Comparison of ENCODE assay signal across 8 cellular contexts in genomic region chr19:48752511-48753365, GRCh38. TPM values are rescaled to one million over a fixed set of nuclear protein-coding genes. Genes with fewer than 3 reads are reported as not detected.
DNase-seq lines count a peak whose midpoint lies in the region; ATAC-seq, FAIRE-seq and TF ChIP-seq lines count a peak whose summit lies in the region.

FUT1 (minus strand) TSS chr19:48752641; CDS start chr19:48751281, 1,360 bp downstream.

- DNase-seq in DMS79 treated with DMSO at 0.1 percent for 48 hours (lab: John Stamatoyannopoulos, UW) (peak; percentile 92), NCI-H146 treated with DMSO at 0.1 percent for 48 hours (lab: John Stamatoyannopoulos, UW; ENCODE audit: unreplicated experiment) (peak; percentile 95), WERI-Rb-1 (peak; percentile 70), H1 (ENCODE audit: low read depth in 1 of 2, low spot score in 2 of 2) (peak; percentile 61 to 94), mesendoderm (peak; percentile 94), KG1 (lab: John Stamatoyannopoulos, UW) (no peak)

- H3K79me1 ChIP-seq in H1 (ENCODE audit: low read depth, low read length) (peaks cover 14% of the 10 kb centered on the region), mesendoderm (ENCODE audit: low read length) (peaks cover 3% of the 10 kb centered on the region)

- TF ChIP-seq CTCF in WERI-Rb-1 (IDR thresholded peaks at IDR 0.05; ENCODE audit: low read depth, low read length) (no peak), H1 (IDR thresholded peaks at IDR 0.05; ENCODE audit: control extremely low read depth in 1 of 3, insufficient read depth in 1 of 3, low read depth in 1 of 3, low read length in 3 of 3) (peak in 2 of 3 experiments; percentile 14 to 28; a peak in 2 of 4 replicates)

- no peaks in the 10 kb centered on the region for H3K36me3 ChIP-seq in WERI-Rb-1
- H3K36me3 ChIP-seq in H1 (ENCODE audit: control insufficient read depth in 2 of 4, insufficient read depth in 4 of 4, low read length in 3 of 4): peaks cover 11 to 28% (median 15%) of the 10 kb centered on the region in 4 experiments
- H3K36me3 ChIP-seq in mesendoderm (ENCODE audit: control insufficient read depth, insufficient read depth, low read length): peaks cover 2% of the 10 kb centered on the region
- no peaks in the 10 kb centered on the region for H3K36me3 ChIP-seq in urinary bladder (ENCODE audit: insufficient read depth)

- H2BK5ac ChIP-seq in H1 (ENCODE audit: low read depth, low read length): peak within 1 kb of the TSS; percentile 83
- H2BK5ac ChIP-seq in mesendoderm (ENCODE audit: low read length): no peak within 1 kb of the TSS

- CTCF ChIA-PET in H1 (lab: Charles Lee; ENCODE audit: partially characterized antibody): interaction anchor here (1.1 to 2.1 kb wide), 3 partner anchors 14 to 218 kb away, joined by 3 to 8 read pairs (median 4); no protein-coding TSS in a partner anchor

- H3K9me3 ChIP-seq in WERI-Rb-1 (ENCODE audit: severe bottlenecking) (peaks cover 2% of the 10 kb centered on the region), H1 (ENCODE audit: insufficient read depth in 2 of 2, low read depth in 1 of 2, low read length in 1 of 2) (no peaks in the 10 kb centered on the region)

- POLR2A ChIA-PET in H1 (lab: Charles Lee; ENCODE audit: partially characterized antibody): interaction anchor here (0.6 to 2.6 kb wide), 6 partner anchors 11 to 205 kb away, joined by 3 to 21 read pairs (median 5); partner anchors contain the start of gene RASIP1

- H2BK120ac ChIP-seq in H1 (replicated peaks; ENCODE audit: low read depth, low read length): peak within 1 kb of the TSS; percentile 91
- no peak within 1 kb of the TSS for H2BK120ac ChIP-seq in mesendoderm (ENCODE audit: low read depth, low read length)

- peak within 1 kb of the TSS; percentile 80; the same call in 1 of the 2 replicates for H4K8ac ChIP-seq in H1 (ENCODE audit: extremely low read depth, insufficient read depth, low read length)
- H4K8ac ChIP-seq in mesendoderm (ENCODE audit: low read depth, low read length): no peak within 1 kb of the TSS

- peak in 1 of 2 experiments; percentile 54; a peak in 1 of 3 replicates for TF ChIP-seq EP300 in H1 (IDR thresholded peaks at IDR 0.05; ENCODE audit: borderline replicate concordance in 1 of 2, low read depth in 2 of 2, low read length in 2 of 2)

- H2AK5ac ChIP-seq in H1 (ENCODE audit: low read depth, low read length): 0 out of 2 replicates have a peak within 1 kb of the TSS, but pooled peaks have one; percentile 24
- no peak within 1 kb of the TSS for H2AK5ac ChIP-seq in mesendoderm (ENCODE audit: low read length)

- no peak within 1 kb of the TSS for H3K14ac ChIP-seq in H1 (ENCODE audit: insufficient read length)

- H3K18ac ChIP-seq in H1 (ENCODE audit: extremely low read depth, low read length) (peak within 1 kb of the TSS; percentile 99), mesendoderm (ENCODE audit: low read length) (peak within 1 kb of the TSS; percentile 54)

- H3K4me2 ChIP-seq in H1 (ENCODE audit: insufficient read depth in 1 of 2, low read depth in 2 of 2, low read length in 2 of 2): peak within 1 kb of the TSS; percentile 91 to 98
- peak within 1 kb of the TSS; percentile 70 for H3K4me2 ChIP-seq in mesendoderm (ENCODE audit: low read length)

- H2BK15ac ChIP-seq in H1 (ENCODE audit: low read length) (0 out of 2 replicates have a peak within 1 kb of the TSS, but pooled peaks have one; percentile 95), mesendoderm (replicated peaks; ENCODE audit: low read depth) (no peak within 1 kb of the TSS)

- H3K27ac ChIP-seq in WERI-Rb-1 (no peak within 1 kb of the TSS), H1 (ENCODE audit: low read depth, low read length) (peak within 1 kb of the TSS; percentile 64; the same call in 1 of the 2 replicates), mesendoderm (ENCODE audit: low read depth, low read length) (no peak within 1 kb of the TSS), urinary bladder (ENCODE audit: low read depth) (peak within 1 kb of the TSS; percentile 26)

- peaks cover 3 to 6% of the 10 kb centered on the region in 2 experiments for H4K20me1 ChIP-seq in H1 (replicated peaks in 1 of 2; ENCODE audit: control insufficient read depth in 1 of 2, insufficient read depth in 2 of 2, low read length in 2 of 2)

- ATAC-seq in GM18505 (IDR thresholded peaks at IDR 0.05; ENCODE audit: unreplicated experiment): no peak

- H3K56ac ChIP-seq in H1 (replicated peaks; ENCODE audit: insufficient read length, low read depth, low read length) (peak within 1 kb of the TSS; percentile 92), mesendoderm (ENCODE audit: low read length) (peak within 1 kb of the TSS; percentile 91)

- peak within 1 kb of the TSS; percentile 88 for H4K91ac ChIP-seq in H1 (replicated peaks; ENCODE audit: insufficient read length, low read length)

- peak within 1 kb of the TSS; percentile 84 for H2BK12ac ChIP-seq in H1 (ENCODE audit: low read depth, low read length)

- H3K9ac ChIP-seq in H1 (replicated peaks in 1 of 4; ENCODE audit: extremely low read depth in 1 of 4, low read depth in 3 of 4, low read length in 3 of 4): peak within 1 kb of the TSS; percentile 61 to 78 (median 72); a peak in 6 of 7 replicates
- peak within 1 kb of the TSS; percentile 59 for H3K9ac ChIP-seq in mesendoderm (ENCODE audit: low read length)

- peak in 1 of 2 experiments; percentile 73; a peak in 2 of 3 replicates for TF ChIP-seq POLR2A in H1 (IDR thresholded peaks at IDR 0.05; ENCODE audit: control extremely low read depth in 1 of 2, low read depth in 2 of 2, low read length in 2 of 2)
- TF ChIP-seq POLR2A in GM18505 (IDR thresholded peaks at IDR 0.05; ENCODE audit: borderline replicate concordance, extremely low read depth, insufficient read depth, insufficient read length): no peak

- H2AFZ ChIP-seq in H1 (ENCODE audit: low read length): no peak within 1 kb of the TSS

- no peak; a peak in 1 of 4 replicates for TF ChIP-seq RAD21 in H1 (IDR thresholded peaks at IDR 0.05 in 1 of 2, conservative IDR thresholded peaks at IDR 0.05 in 1 of 2; ENCODE audit: low read depth in 2 of 2, low read length in 2 of 2)

- FAIRE-seq in H1 (lab: Jason Lieb, UNC): no peak

- H3K79me2 ChIP-seq in H1 (ENCODE audit: control insufficient read depth in 1 of 2, insufficient read depth in 2 of 2, low read length in 2 of 2): peaks cover 3 to 27% of the 10 kb centered on the region in 2 experiments; a peak in 3 of 4 replicates
- H3K79me2 ChIP-seq in mesendoderm (ENCODE audit: control insufficient read depth, insufficient read depth, low read length): peaks cover 4% of the 10 kb centered on the region

- peak within 1 kb of the TSS; percentile 16 for H3K4ac ChIP-seq in H1 (replicated peaks; ENCODE audit: insufficient read length, low read depth, low read length)
- H3K4ac ChIP-seq in mesendoderm (ENCODE audit: low read depth, low read length): peak within 1 kb of the TSS; percentile 17

- H4K5ac ChIP-seq in H1 (ENCODE audit: insufficient read length, low read depth, low read length) (peak within 1 kb of the TSS; percentile 81), mesendoderm (ENCODE audit: low read length) (no peak within 1 kb of the TSS)

- H3K27me3 ChIP-seq in WERI-Rb-1 (ENCODE audit: insufficient read depth, low read depth, severe bottlenecking) (no peaks in the 10 kb centered on the region), H1 (replicated peaks in 1 of 4; ENCODE audit: control insufficient read depth in 3 of 4, extremely low read depth in 1 of 4, insufficient read depth in 3 of 4, low read length in 3 of 4) (no peaks in the 10 kb centered on the region), mesendoderm (ENCODE audit: insufficient read depth, low read length, poor library complexity) (no peaks in the 10 kb centered on the region)

- H3K23me2 ChIP-seq in H1 (ENCODE audit: low read depth, low read length): peaks cover 12% of the 10 kb centered on the region

- no peak within 1 kb of the TSS for H2BK20ac ChIP-seq in H1 (ENCODE audit: low read length)

- H3K4me3 ChIP-seq in WERI-Rb-1 (ENCODE audit: low read depth, low read length) (peak within 1 kb of the TSS; percentile 43), H1 (ENCODE audit: extremely low read depth in 1 of 4, insufficient read depth in 2 of 4, low read depth in 3 of 4, low read length in 4 of 4) (peak within 1 kb of the TSS; percentile 92 to 97 (median 96)), mesendoderm (ENCODE audit: low read length) (peak within 1 kb of the TSS; percentile 71), urinary bladder (ENCODE audit: low read depth, low read length) (peak within 1 kb of the TSS; percentile 16)

- peaks cover 3 to 25% (median 18%) of the 10 kb centered on the region in 4 experiments for H3K4me1 ChIP-seq in H1 (replicated peaks in 1 of 4; ENCODE audit: control insufficient read depth in 3 of 4, insufficient read depth in 4 of 4, low read length in 3 of 4)
- H3K4me1 ChIP-seq in mesendoderm (ENCODE audit: control insufficient read depth, low read depth, low read length): no peaks in the 10 kb centered on the region
- peaks cover 2% of the 10 kb centered on the region for H3K4me1 ChIP-seq in urinary bladder (ENCODE audit: insufficient read depth)

- WGBS in H1 (ENCODE audit: extremely low coverage in 1 of 2, insufficient coverage in 1 of 2, insufficient read length in 1 of 2, insufficient replicate concordance in 2 of 2, low coverage in 1 of 2, low lambda C conversion rate in 2 of 2, missing lambda C conversion rate in 1 of 2), 2 experiments: 6% methylated on average over 66 of the region's 73 CpGs; no CpG with 5 or more reads in 1 of the 2 experiments
- whole genome bisulfite sequencing in mesendoderm (ENCODE audit: extremely low coverage, insufficient coverage, low lambda C conversion rate): no CpG with 5 or more reads among the region's 73 CpGs
- 2% methylated on average over 73 of the region's 73 CpGs for WGBS in urinary bladder

- H3K23ac ChIP-seq in H1 (ENCODE audit: insufficient read length) (no peak within 1 kb of the TSS), mesendoderm (ENCODE audit: low read length) (no peak within 1 kb of the TSS)

TF ChIP-seq in H1, 55 proteins besides CTCF, POLR2A, EP300 and RAD21 (continues in another document):
- TF ChIP-seq TCF12 (IDR thresholded peaks at IDR 0.05; ENCODE audit: low read depth, low read length): peak; percentile 94

RNA-seq across cellular contexts. Expression of gene FUT1, which starts in this region (rescaled TPM):
- 12.2 and 12.9 TPM in 2 replicates for total RNA-seq in H1 (2021; fragmentation: NEBNext Ultra II Directional; extraction: Animal tissue kit (Norgen Biotek cat#: 25700))
- polyA plus RNA-seq in H1 (2011; rRNA removed) (7.4 and 12.4 TPM in 2 replicates), urinary bladder (1.5 TPM)
- 10.5 TPM for polyA plus RNA-seq in H1 (2011; cell fraction: cytosol; rRNA removed)
- polyA plus RNA-seq in H1 (2011; cell fraction: nucleus; rRNA removed): 13.8 TPM
- 6.4 to 7.6 TPM (median 7.4 TPM) in 4 replicates for polyA plus RNA-seq in H1 (2012, experiment 1 of 2)
- 6.4 TPM for polyA plus RNA-seq in H1 (2012, experiment 2 of 2)
- polyA plus RNA-seq in H1 (2013, experiment 1 of 2): 8.6 TPM
- polyA plus RNA-seq in H1 (2013, experiment 2 of 2): 9.4 TPM
- 10.9 and 15.3 TPM in 2 replicates for polyA minus RNA-seq in H1 (2011; rRNA and poly(A)+ RNA removed)
- 13.0 TPM for polyA minus RNA-seq in H1 (2011; cell fraction: cytosol; rRNA and poly(A)+ RNA removed)
- polyA minus RNA-seq in H1 (2011; cell fraction: nucleus; rRNA and poly(A)+ RNA removed): 12.6 TPM
- 3.4 TPM for polyA plus RNA-seq in mesendoderm (2013, experiment 1 of 2)
- 3.4 TPM for polyA plus RNA-seq in mesendoderm (2013, experiment 2 of 2)
- total RNA-seq in urinary bladder: 1.6 TPM

Comparison
In these comparisons a context has a peak if more than half of its experiments do, and no peak if none do; other contexts are left out.
1. H3K27ac ChIP-seq: peak in H1 (single experiment) and urinary bladder (single experiment); none in WERI-Rb-1 (single experiment) and mesendoderm (single experiment).
2. H3K4me3 ChIP-seq: peak in every context shown above with its lines; median percentile 96 in H1; 71 in mesendoderm; 43 in WERI-Rb-1; 16 in urinary bladder.